Comparison of ENCODE assay signal across 25 cellular contexts in genomic region chr12:33967760-33968159, GRCh38.
"Had no signal": no experiment of that assay in that cellular context is flagged by ENCODE, and none has a peak within 500 bp of the region (broad histone marks: within the 10 kb centered on the region; RNA-seq: fewer than 3 reads in every experiment).

No MANE protein-coding gene starts in this region.

- H3K36me3 ChIP-seq: ascending aorta, Peyer's patch, SJCRH30 had no signal

- H3K4me3 ChIP-seq: ascending aorta, Peyer's patch, SJCRH30, SK-N-MC had no signal

- DNase-seq: activated CD4-positive, alpha-beta T cell treated with anti-CD3 and anti-CD28 coated beads, Interleukin-2, amount 10 ng/mL, durations not matched to agents 24 days and 14 days; activated CD4-positive, alpha-beta T cell treated with anti-CD3 and anti-CD28 coated beads, Interleukin-2, amount 50 U/mL, for 4 hours; activated CD8-positive, alpha-beta T cell treated with anti-CD3 and anti-CD28 coated beads, Interleukin-2, amount 10 ng/mL, durations not matched to agents 7 days and 5 days; activated gamma-delta T cell; activated naive CD4-positive, alpha-beta T cell treated with Interleukin-2 at 50 U/mL for 16 hours; activated naive CD8-positive, alpha-beta T cell treated with anti-CD3 and anti-CD28 coated beads, Interleukin-2, amount 10 ng/mL, durations not matched to agents 7 days and 5 days; activated T-cell treated with anti-CD3 and anti-CD28 coated beads, Interleukin-2, amount 50 U/mL, for 24 hours; amygdala; caudate nucleus; cerebellar nuclear complex; NCI-H1105 treated with DMSO at 0.1 percent for 48 hours; NCI-H1436; NCI-H1694; NCI-H1930; NCI-H2081 treated with DMSO at 0.1 percent for 48 hours; NCI-H345; NCI-H524 treated with DMSO at 0.1 percent for 48 hours; Peyer's patch; Right ventricle myocardium superior; RPMI8226; SJCRH30; T1000 had no signal

- H3K27ac ChIP-seq: ascending aorta, KMS-11, Peyer's patch, SJCRH30, SK-N-MC had no signal

- H3K4me1 ChIP-seq: ascending aorta, Peyer's patch, SJCRH30 had no signal

- H3K9me3 ChIP-seq: ascending aorta, SJCRH30 had no signal

- H3K27me3 ChIP-seq: ascending aorta, Peyer's patch, SJCRH30 had no signal

- ATAC-seq: activated CD8-positive, alpha-beta T cell treated with anti-CD3 and anti-CD28 coated beads, Interleukin-2, amount 10 ng/mL, durations not matched to agents 7 days and 5 days had no signal
